10 cellular contexts compared by ENCODE assay signal in the genomic region with DNA sequence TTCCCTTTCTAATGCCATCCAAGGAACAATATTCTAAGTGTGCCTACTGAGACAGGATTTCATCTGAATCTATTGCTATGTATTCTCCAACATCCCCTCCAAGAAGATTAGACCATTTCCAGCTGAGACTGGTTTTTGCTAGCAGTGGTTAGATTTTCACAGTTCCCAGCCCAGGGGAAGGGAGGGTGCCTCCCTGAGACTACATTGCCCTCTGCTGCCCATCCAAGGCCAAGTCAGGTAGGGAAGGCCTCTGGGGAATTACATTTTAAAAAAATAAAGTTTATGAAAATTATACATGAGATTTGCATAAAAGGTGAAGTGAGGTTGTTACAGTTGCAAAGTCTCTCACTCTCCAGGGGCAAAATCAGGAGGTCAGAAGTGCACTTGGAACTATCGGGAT. TPM values are rescaled to one million over a fixed set of nuclear protein-coding genes. Genes with fewer than 3 reads are reported as not detected.
DNase-seq lines count a peak whose midpoint lies in the region; ATAC-seq and TF ChIP-seq lines count a peak whose summit lies in the region.
"Had no signal": no experiment of that assay in that cellular context is flagged by ENCODE, and none has a peak within 500 bp of the region (broad histone marks: within the 10 kb centered on the region; RNA-seq: fewer than 3 reads in every experiment).

No MANE protein-coding gene starts in this region.

- H3K27ac Mint-ChIP-seq in T-cell, result no peak overlapping the region

- no TSS peak for BruUV-seq in OCI-LY7 (replicated peaks; lab: Mats Ljungman, UMichigan)

- intact Hi-C loops in OCI-LY7 (cut with micrococcal nuclease; ENCODE audit: unreplicated experiment), result no loop called here

- H4K20me1 ChIP-seq in OCI-LY7 (ENCODE audit: insufficient read depth, low read length), result no peaks in the 10 kb centered on the region

- no peak for ATAC-seq in T-cell (replicated peaks in 1 of 4)

- peaks cover 32% of the 10 kb centered on the region for H3K4me1 ChIP-seq in OCI-LY7 (ENCODE audit: insufficient read depth, low read length, poor library complexity, severe bottlenecking)

- H3K9me3 Mint-ChIP-seq in T-cell, result no peaks in the 10 kb centered on the region

- peak overlapping the region; percentile 57 for H3K4me2 ChIP-seq in OCI-LY7 (ENCODE audit: low read length)

- POLR2A ChIA-PET in OCI-LY7 (lab: Charles Lee), result no interaction called here
- POLR2A ChIA-PET in T-cell (lab: Charles Lee), result no interaction called here

- peak; percentile 15 for DNase-seq in ACHN
- DNase-seq in OCI-LY7 (ENCODE audit: low spot score), result peak; percentile 66
- peak; percentile 64 for DNase-seq in iPS-NIHi11 (ENCODE audit: low spot score)
- DNase-seq in T-cell, result no peak
- DNase-seq in H4 (ENCODE audit: low spot score), result no peak
- DNase-seq in stimulated activated CD4-positive, alpha-beta T cell treated with anti-CD3 and anti-CD28 coated beads, Interleukin-4, amount 100 ng/mL, for 1 hour, result no peak
- DNase-seq in NOMO-1 (lab: John Stamatoyannopoulos, UW; ENCODE audit: unreplicated experiment in 2 of 2), result no peak
- DNase-seq: stimulated activated CD4-positive, alpha-beta T cell treated with anti-CD3 and anti-CD28 coated beads, Interleukin-1b, Interleukin-23, amount 100 ng/mL, for 48 hours had no signal

- TF ChIP-seq CTCF in GM12873 (IDR thresholded peaks at IDR 0.05; ENCODE audit: insufficient read depth, low read depth, low read length, missing control alignments) (peak; percentile 58), OCI-LY7 (conservative IDR thresholded peaks at IDR 0.05; ENCODE audit: low read length) (peak; percentile 78)

- H3K36me3 Mint-ChIP-seq in T-cell, result no peaks in the 10 kb centered on the region

- H2AFZ ChIP-seq in OCI-LY7 (ENCODE audit: low read length), result peak overlapping the region; percentile 18; the same call in 1 of the 2 replicates

- H3K9me2 ChIP-seq in OCI-LY7 (ENCODE audit: insufficient read depth, low read length), result no peaks in the 10 kb centered on the region

- H3K27ac ChIP-seq in OCI-LY7 (ENCODE audit: low read depth, low read length, poor library complexity, severe bottlenecking), result peak overlapping the region; percentile 69

- H3K4me3 ChIP-seq in OCI-LY7 (ENCODE audit: low read depth, low read length, poor library complexity, severe bottlenecking), result no peak overlapping the region

- H3K4me1 Mint-ChIP-seq in T-cell, result peaks cover 0 to 3% (median 0%) of the 10 kb centered on the region in 3 donors

- in situ Hi-C loops in ACHN (cut with HindIII; ENCODE audit: low pct_ligation_motif_present, low pct_unique_long_range_greater_than_20kb, low sequenced_read_pairs), result no loop called here

- H3K4me3 Mint-ChIP-seq in T-cell, result no peak overlapping the region

- H3K36me3 ChIP-seq in OCI-LY7 (ENCODE audit: insufficient read depth, low read length), result peaks cover 3% of the 10 kb centered on the region; the same call in 1 of the 2 replicates

- H3K9me3 ChIP-seq in OCI-LY7 (ENCODE audit: low read length), result peaks cover 29% of the 10 kb centered on the region

- H3K79me2 ChIP-seq in OCI-LY7 (ENCODE audit: insufficient read depth, low read depth, low read length), result no peaks in the 10 kb centered on the region

- CTCF ChIA-PET in OCI-LY7 (lab: Charles Lee; ENCODE audit: unreplicated experiment) (no interaction called here), T-cell (lab: Charles Lee) (no interaction called here)

- peaks cover 6 to 22% of the 10 kb centered on the region in 2 donors for H3K27me3 Mint-ChIP-seq in T-cell

RNA-seq across cellular contexts. Expression of gene SYK, which starts 28.0 kb away (rescaled TPM):
- 106 and 112 TPM in 2 replicates for total RNA-seq in OCI-LY7 (2014; rRNA removed; shearing (Covaris generic))
- total RNA-seq in OCI-LY7 (2022) (175 and 201 TPM in 2 replicates), T-cell (10 to 100 TPM in 1 of 5 donors, 1 to 10 TPM in 4; 1.0 to 10.7 (median 3.9) TPM)
- 0.76 and 0.99 TPM in 2 replicates for total RNA-seq in H4 (2014; rRNA removed; shearing (Covaris generic))
- total RNA-seq: fibroblast of lung had no signal

Comparison
In these comparisons a context has a peak if more than half of its experiments do, and no peak if none do; other contexts are left out.
1. DNase-seq: peak in ACHN (single experiment), OCI-LY7 (single experiment) and iPS-NIHi11 (single experiment); none in T-cell (0 of 34), H4 (single experiment), stimulated activated CD4-positive, alpha-beta T cell treated with anti-CD3 and anti-CD28 coated beads, Interleukin-4, amount 100 ng/mL, for 1 hour (single experiment) and NOMO-1 (0 of 2).
2. RNA of gene SYK, which starts 28.0 kb away (total RNA-seq): 106 to 201 TPM in OCI-LY7; 1.0 to 10.7 TPM in T-cell and 0.76 to 0.99 TPM in H4; every median in the first group is over 4 times any median in the second.